In the genomic region with DNA sequence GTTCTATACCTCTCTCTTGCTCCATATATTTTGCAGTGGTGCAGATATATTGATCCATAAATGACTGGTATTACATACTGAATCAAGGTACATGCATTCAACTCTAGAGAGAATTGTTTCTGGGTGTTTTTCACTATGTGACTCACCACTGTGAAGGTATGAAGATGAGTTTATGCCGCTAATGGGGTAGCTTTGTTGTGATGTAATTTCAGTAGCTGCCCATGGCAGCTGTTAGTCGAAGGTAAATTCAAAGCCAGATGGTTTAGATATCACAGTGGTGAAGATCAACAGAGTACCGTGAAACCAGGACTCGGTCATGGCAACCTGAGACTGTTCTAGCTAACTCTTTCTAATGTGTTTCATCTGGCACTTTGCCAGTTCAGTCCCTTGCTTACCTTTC, we compare ENCODE assay signal across 14 cellular contexts. TPM values are rescaled to one million over a fixed set of nuclear protein-coding genes. Genes with fewer than 3 reads are reported as not detected.
A peak's percentile ranks its signal among the peaks of the same experiment; 100 is the strongest.
DNase-seq lines count a peak whose midpoint lies in the region; ATAC-seq, FAIRE-seq and TF ChIP-seq lines count a peak whose summit lies in the region.
"Had no signal": no experiment of that assay in that cellular context is flagged by ENCODE, and none has a peak within 500 bp of the region (broad histone marks: within the 10 kb centered on the region; RNA-seq: fewer than 3 reads in every experiment).

No MANE protein-coding gene starts in this region.

- DNase-seq in GM12892 (ENCODE audit: insufficient read length) (no peak), astrocyte of the cerebellum (ENCODE audit: low read depth) (peak; percentile 32), PC-9 (no peak), GDM1 (lab: John Stamatoyannopoulos, UW) (no peak), islet precursor cell (no peak)
- DNase-seq: activated CD4-positive, CD25-positive, alpha-beta regulatory T cell; anterior cingulate cortex; DMS79; thyroid gland had no signal

- POLR2A ChIA-PET in PC-9 (lab: Charles Lee; ENCODE audit: unreplicated experiment) = interaction anchor here (0.6 kb wide), 1 partner anchor 1205 kb away, joined by 4 read pairs; a partner anchor contains a TSS

- H3K4me1 ChIP-seq in PC-9 (replicated peaks; ENCODE audit: insufficient read depth) = peaks cover 31% of the 10 kb centered on the region

- no peak overlapping the region for H3K4me2 ChIP-seq in PC-9

- H3K36me3 ChIP-seq in PC-9 (ENCODE audit: low read depth) = no peaks in the 10 kb centered on the region
- H3K36me3 ChIP-seq: neutrophil, thyroid gland had no signal

- in situ Hi-C loops in astrocyte of the cerebellum (cut with HindIII; ENCODE audit: low sequenced_read_pairs) = no loop called here

- H3K4me3 ChIP-seq in astrocyte of the cerebellum (ENCODE audit: low read depth, low read length) = no peak overlapping the region
- no peak overlapping the region for H3K4me3 ChIP-seq in PC-9
- H3K4me3 ChIP-seq: thyroid gland had no signal

- H3K79me2 ChIP-seq in PC-9 (ENCODE audit: low read depth) = peaks cover 23% of the 10 kb centered on the region

- no TSS peak for BruUV-seq in PC-9 (replicated peaks; lab: Mats Ljungman, UMichigan)

- CTCF ChIA-PET in PC-9 (lab: Charles Lee) = no interaction called here

- peaks cover 11% of the 10 kb centered on the region; the same call in 1 of the 2 replicates for H3F3A ChIP-seq in PC-9 (ENCODE audit: insufficient read depth, low read depth)

- H2AFZ ChIP-seq in PC-9 = no peak overlapping the region

- FAIRE-seq in GM12892 (lab: Jason Lieb, UNC) = peak; percentile 61
- FAIRE-seq: endothelial cell of umbilical vein had no signal

- TF ChIP-seq POLR2A in GM12892 (IDR thresholded peaks at IDR 0.05; ENCODE audit: low read depth, low read length) = no peak

- no peaks in the 10 kb centered on the region for H4K20me1 ChIP-seq in PC-9 (ENCODE audit: insufficient read depth)

- TF ChIP-seq CTCF in astrocyte of the cerebellum (IDR thresholded peaks at IDR 0.05; ENCODE audit: low read depth, low read length, missing control alignments) (no peak), PC-9 (conservative IDR thresholded peaks at IDR 0.05) (no peak)

- ATAC-seq in GM19025 (IDR thresholded peaks at IDR 0.05; ENCODE audit: low read depth, unreplicated experiment) (peak; percentile 78), HG03045 (IDR thresholded peaks at IDR 0.05; ENCODE audit: unreplicated experiment) (peak; percentile 58), GM18502 (IDR thresholded peaks at IDR 0.05; ENCODE audit: poor library complexity, unreplicated experiment) (no peak)

- intact Hi-C loops in PC-9 (cut with micrococcal nuclease; ENCODE audit: unreplicated experiment) = no loop called here

- no peaks in the 10 kb centered on the region for H3K9me3 ChIP-seq in PC-9 (ENCODE audit: insufficient read depth, low read depth)
- H3K9me3 ChIP-seq: neutrophil, thyroid gland had no signal

- H3K27me3 ChIP-seq in PC-9 (ENCODE audit: insufficient read depth, low read depth) = no peaks in the 10 kb centered on the region
- H3K27me3 ChIP-seq: neutrophil, thyroid gland had no signal

- no peaks in the 10 kb centered on the region for H3K9me2 ChIP-seq in PC-9 (ENCODE audit: insufficient read depth)

- no peak overlapping the region for H3K27ac ChIP-seq in PC-9
- H3K27ac ChIP-seq: neutrophil, thyroid gland had no signal

RNA-seq across cellular contexts. Expression of a gene that starts 50.4 kb away (rescaled TPM):
- 12.6 TPM for polyA plus RNA-seq in GM12892 (2012; ENCODE audit: missing spikeins)
- total RNA-seq in PC-9 (2021) = 55.5 and 59.1 TPM in 2 replicates

RNA-seq across cellular contexts. Expression of a gene that starts 50.6 kb away (rescaled TPM):
- not detected for polyA plus RNA-seq in GM12892 (2012; ENCODE audit: missing spikeins)
- total RNA-seq in PC-9 (2021) = 1.8 and 2.3 TPM in 2 replicates
